11 cellular contexts compared by ENCODE assay signal in genomic region chr5:76326559-76327351, GRCh38.
DNase-seq lines count a peak whose midpoint lies in the region; ATAC-seq, FAIRE-seq and TF ChIP-seq lines count a peak whose summit lies in the region.
"Had no signal": no experiment of that assay in that cellular context is flagged by ENCODE, and none has a peak within 500 bp of the region (broad histone marks: within the 10 kb centered on the region; RNA-seq: fewer than 3 reads in every experiment).

No MANE protein-coding gene starts in this region.

- H3K4me3 ChIP-seq in kidney (ENCODE audit: low read length in 2 of 2) = no peak overlapping the region
- no peak overlapping the region for H3K4me3 ChIP-seq in stomach

- peaks cover 25% of the 10 kb centered on the region for H3K36me3 Mint-ChIP-seq in activated CD8-positive, alpha-beta memory T cell treated with anti-CD3 and anti-CD28 coated beads, Interleukin-2, amount 10 ng/mL, durations not matched to agents 7 days and 5 days
- H3K36me3 Mint-ChIP-seq in activated CD8-positive, alpha-beta T cell treated with anti-CD3 and anti-CD28 coated beads for 36 hours (ENCODE audit: low read depth) = no peaks in the 10 kb centered on the region

- no peak for TF ChIP-seq POLR2A in stomach (IDR thresholded peaks at IDR 0.05)

- no peaks in the 10 kb centered on the region for H3K27me3 ChIP-seq in stomach

- ATAC-seq in activated CD8-positive, alpha-beta memory T cell treated with anti-CD3 and anti-CD28 coated beads, Interleukin-2, amount 10 ng/mL, durations not matched to agents 7 days and 5 days = no peak
- ATAC-seq in activated CD8-positive, alpha-beta T cell treated with anti-CD3 and anti-CD28 coated beads for 36 hours = no peak
- no peak for ATAC-seq in HG02840 (IDR thresholded peaks at IDR 0.05; ENCODE audit: low FRiP score, unreplicated experiment)

- WGBS in stomach, 5 donors = 58 to 73% (median 64%) methylated on average over 12 of the region's 12 CpGs

- H3K4me3 Mint-ChIP-seq in activated CD8-positive, alpha-beta memory T cell treated with anti-CD3 and anti-CD28 coated beads, Interleukin-2, amount 10 ng/mL, durations not matched to agents 7 days and 5 days = no peak overlapping the region
- no peak overlapping the region for H3K4me3 Mint-ChIP-seq in activated CD8-positive, alpha-beta T cell treated with anti-CD3 and anti-CD28 coated beads for 36 hours

- no peak for FAIRE-seq in kidney (lab: Jason Lieb, UNC)

- H3K27me3 Mint-ChIP-seq in activated CD8-positive, alpha-beta memory T cell treated with anti-CD3 and anti-CD28 coated beads, Interleukin-2, amount 10 ng/mL, durations not matched to agents 7 days and 5 days = no peaks in the 10 kb centered on the region
- H3K27me3 Mint-ChIP-seq in activated CD8-positive, alpha-beta T cell treated with anti-CD3 and anti-CD28 coated beads for 36 hours = no peaks in the 10 kb centered on the region

- CTCF ChIA-PET in activated CD8-positive, alpha-beta memory T cell treated with anti-CD3 and anti-CD28 coated beads, Interleukin-2, amount 10 ng/mL, durations not matched to agents 7 days and 5 days (lab: Charles Lee) = interaction anchor here (0.6 to 4.4 kb wide), 14 partner anchors 8 to 217 kb away, joined by 3 to 29 read pairs (median 4); partner anchors contain the start of gene IQGAP2
- CTCF ChIA-PET in activated CD8-positive, alpha-beta T cell treated with anti-CD3 and anti-CD28 coated beads for 36 hours (lab: Charles Lee) = interaction anchor here (0.8 to 1.9 kb wide), 14 partner anchors 9 to 298 kb away, joined by 3 to 10 read pairs (median 3); partner anchors contain the start of gene IQGAP2

- no peak for TF ChIP-seq CTCF in activated CD8-positive, alpha-beta T cell treated with anti-CD3 and anti-CD28 coated beads for 36 hours (IDR thresholded peaks at IDR 0.05)
- no peak for TF ChIP-seq CTCF in kidney (IDR thresholded peaks at IDR 0.05; ENCODE audit: borderline replicate concordance, extremely low read depth, insufficient read depth)
- TF ChIP-seq CTCF in stomach (IDR thresholded peaks at IDR 0.05) = no peak

- no peak for TF ChIP-seq EP300 in stomach (IDR thresholded peaks at IDR 0.05)

- H3K9me3 ChIP-seq in kidney (ENCODE audit: control insufficient read depth in 1 of 2, low read length in 2 of 2) (no peaks in the 10 kb centered on the region), stomach (peaks cover 0 to 7% (median 0%) of the 10 kb centered on the region in 4 donors)

- H3K4me1 ChIP-seq in kidney (ENCODE audit: control insufficient read depth in 1 of 2, insufficient read depth in 1 of 2, low read depth in 1 of 2, low read length in 2 of 2) (peaks cover 0 to 4% of the 10 kb centered on the region in 2 donors), stomach (peaks cover under 1 to 35% (median 17%) of the 10 kb centered on the region in 4 donors)

- H3K9me3 Mint-ChIP-seq in activated CD8-positive, alpha-beta memory T cell treated with anti-CD3 and anti-CD28 coated beads, Interleukin-2, amount 10 ng/mL, durations not matched to agents 7 days and 5 days (ENCODE audit: low read depth) = peaks cover 9% of the 10 kb centered on the region
- peaks cover 9% of the 10 kb centered on the region for H3K9me3 Mint-ChIP-seq in activated CD8-positive, alpha-beta T cell treated with anti-CD3 and anti-CD28 coated beads for 36 hours

- H3K4me1 Mint-ChIP-seq in activated CD8-positive, alpha-beta memory T cell treated with anti-CD3 and anti-CD28 coated beads, Interleukin-2, amount 10 ng/mL, durations not matched to agents 7 days and 5 days = peaks cover 69% of the 10 kb centered on the region
- H3K4me1 Mint-ChIP-seq in activated CD8-positive, alpha-beta T cell treated with anti-CD3 and anti-CD28 coated beads for 36 hours (ENCODE audit: low read depth) = peaks cover 54% of the 10 kb centered on the region

- POLR2A ChIA-PET in activated CD8-positive, alpha-beta T cell treated with anti-CD3 and anti-CD28 coated beads for 36 hours (lab: Charles Lee) = interaction anchor here (1.1 to 1.6 kb wide), 2 partner anchors 11 to 19 kb away, joined by 4 to 8 read pairs; no protein-coding TSS in a partner anchor

- intact Hi-C loops in activated CD8-positive, alpha-beta T cell treated with anti-CD3 and anti-CD28 coated beads for 36 hours (cut with micrococcal nuclease) = loop anchor here (5.0 kb wide), 1 partner anchor 76 kb away; the partner anchor contains the start of gene IQGAP2
- intact Hi-C loops in kidney (cut with DNase I) (no loop called here), stomach (cut with DNase I; ENCODE audit: low total_unique reads) (no loop called here)

- H3K36me3 ChIP-seq in kidney (ENCODE audit: control insufficient read depth in 1 of 2, insufficient read depth in 2 of 2, low read length in 2 of 2) (no peaks in the 10 kb centered on the region), stomach (no peaks in the 10 kb centered on the region)

- no peak overlapping the region for H3K9ac ChIP-seq in kidney (ENCODE audit: low read length in 2 of 2)

- no peak overlapping the region for H3K27ac ChIP-seq in kidney (ENCODE audit: low read depth in 2 of 2, low read length in 2 of 2)
- peak overlapping the region in 3 of 5 donors; percentile 43 to 58 (median 43) for H3K27ac ChIP-seq in stomach
- H3K27ac ChIP-seq: epithelial cell of prostate had no signal

- no peak for DNase-seq in activated CD8-positive, alpha-beta memory T cell treated with anti-CD3 and anti-CD28 coated beads, Interleukin-2, amount 10 ng/mL, durations not matched to agents 7 days and 5 days
- no peak for DNase-seq in activated CD8-positive, alpha-beta memory T cell treated with anti-CD3 and anti-CD28 coated beads for 24 hours
- DNase-seq in activated CD8-positive, alpha-beta T cell treated with anti-CD3 and anti-CD28 coated beads for 36 hours = no peak
- peak; percentile 70 for DNase-seq in kidney
- no peak for DNase-seq in stomach
- no peak for DNase-seq in NCI-H187 treated with DMSO at 0.1 percent for 48 hours (lab: John Stamatoyannopoulos, UW)
- DNase-seq in NCI-H1436 treated with DMSO at 0.1 percent for 48 hours (lab: John Stamatoyannopoulos, UW) = no peak
- DNase-seq: NCI-H1417 treated with DMSO at 0.1 percent for 48 hours, OCI-M1 had no signal

- peak overlapping the region; percentile 98 for H3K27ac Mint-ChIP-seq in activated CD8-positive, alpha-beta memory T cell treated with anti-CD3 and anti-CD28 coated beads, Interleukin-2, amount 10 ng/mL, durations not matched to agents 7 days and 5 days
- peak overlapping the region; percentile 90 for H3K27ac Mint-ChIP-seq in activated CD8-positive, alpha-beta T cell treated with anti-CD3 and anti-CD28 coated beads for 36 hours

Comparison
In these comparisons a context has a peak if more than half of its experiments do, and no peak if none do; other contexts are left out.
1. H3K27ac ChIP-seq: peak in stomach (3 of 5); none in kidney (0 of 2).